In genomic region chr11:62842171-62842717, GRCh38 we compare ENCODE assay signal across 8 cellular contexts. TPM values are rescaled to one million over a fixed set of nuclear protein-coding genes. Genes with fewer than 3 reads are reported as not detected.
DNase-seq lines count a peak whose midpoint lies in the region; ATAC-seq and TF ChIP-seq lines count a peak whose summit lies in the region.

No MANE protein-coding gene starts in this region.

- CTCF ChIA-PET in activated CD4-positive, alpha-beta memory T cell treated with anti-CD3 and anti-CD28 coated beads, Interleukin-2, amount 10 ng/mL, durations not matched to agents 7 days and 5 days (lab: Charles Lee), result interaction anchor here (0.7 to 3.0 kb wide), 6 partner anchors 12 to 56 kb away, joined by 3 to 29 read pairs (median 4); partner anchors contain the start of gene TMEM179B

- H3K27ac Mint-ChIP-seq in activated CD4-positive, alpha-beta memory T cell treated with anti-CD3 and anti-CD28 coated beads, Interleukin-2, amount 10 ng/mL, durations not matched to agents 7 days and 5 days, result no peak overlapping the region
- H3K27ac Mint-ChIP-seq in glutamatergic neuron (ENCODE audit: unreplicated experiment), result no peak overlapping the region

- intact Hi-C loops in psoas muscle (cut with DNase I), result no loop called here

- peaks cover 3% of the 10 kb centered on the region for H3K27me3 Mint-ChIP-seq in activated CD4-positive, alpha-beta memory T cell treated with anti-CD3 and anti-CD28 coated beads, Interleukin-2, amount 10 ng/mL, durations not matched to agents 7 days and 5 days
- H3K27me3 Mint-ChIP-seq in glutamatergic neuron (ENCODE audit: unreplicated experiment), result peaks cover 14% of the 10 kb centered on the region

- no peak for TF ChIP-seq CTCF in glutamatergic neuron (IDR thresholded peaks at IDR 0.05; ENCODE audit: partially characterized antibody, unreplicated experiment)
- TF ChIP-seq CTCF in psoas muscle (IDR thresholded peaks at IDR 0.05), result no peak

- ATAC-seq in psoas muscle (peak in 3 of 4 donors; percentile 5 to 15 (median 10)), HG03457 (IDR thresholded peaks at IDR 0.05; ENCODE audit: unreplicated experiment) (no peak)

- H3K36me3 ChIP-seq in psoas muscle (ENCODE audit: insufficient read depth in 1 of 2, low read depth in 1 of 2), result peaks cover 0 to 8% of the 10 kb centered on the region in 2 donors

- peak overlapping the region; percentile 84 for H3K4me3 ChIP-seq in psoas muscle

- H3K27me3 ChIP-seq in psoas muscle (ENCODE audit: insufficient read depth in 3 of 3, low read length in 2 of 3), result no peaks in the 10 kb centered on the region

- WGBS in psoas muscle, 3 donors, result 5 to 9% (median 5%) methylated on average over 30 of the region's 30 CpGs

- H3K4me1 ChIP-seq in psoas muscle, result peaks cover 12% of the 10 kb centered on the region

- H3K4me3 Mint-ChIP-seq in activated CD4-positive, alpha-beta memory T cell treated with anti-CD3 and anti-CD28 coated beads, Interleukin-2, amount 10 ng/mL, durations not matched to agents 7 days and 5 days, result no peak overlapping the region
- no peak overlapping the region for H3K4me3 Mint-ChIP-seq in glutamatergic neuron (ENCODE audit: unreplicated experiment)

- POLR2A ChIA-PET in activated CD4-positive, alpha-beta memory T cell treated with anti-CD3 and anti-CD28 coated beads, Interleukin-2, amount 10 ng/mL, durations not matched to agents 7 days and 5 days (lab: Charles Lee), result interaction anchor here (0.8 to 10.1 kb wide), 42 partner anchors 10 to 1480 kb away, joined by 3 to 674 read pairs (median 14); partner anchors contain the start of genes AHNAK, B3GAT3, BSCL2 and C11orf98

- no peaks in the 10 kb centered on the region for H3K9me3 ChIP-seq in psoas muscle

- H3K9me3 Mint-ChIP-seq in activated CD4-positive, alpha-beta memory T cell treated with anti-CD3 and anti-CD28 coated beads, Interleukin-2, amount 10 ng/mL, durations not matched to agents 7 days and 5 days, result no peaks in the 10 kb centered on the region
- peaks cover 15% of the 10 kb centered on the region for H3K9me3 Mint-ChIP-seq in glutamatergic neuron (ENCODE audit: unreplicated experiment)

- H3K27ac ChIP-seq in psoas muscle, result peak overlapping the region; percentile 100

- peaks cover 10% of the 10 kb centered on the region for H3K36me3 Mint-ChIP-seq in activated CD4-positive, alpha-beta memory T cell treated with anti-CD3 and anti-CD28 coated beads, Interleukin-2, amount 10 ng/mL, durations not matched to agents 7 days and 5 days (ENCODE audit: low read depth)
- H3K36me3 Mint-ChIP-seq in glutamatergic neuron (ENCODE audit: unreplicated experiment), result no peaks in the 10 kb centered on the region

- H3K4me1 Mint-ChIP-seq in activated CD4-positive, alpha-beta memory T cell treated with anti-CD3 and anti-CD28 coated beads, Interleukin-2, amount 10 ng/mL, durations not matched to agents 7 days and 5 days, result peaks cover 26% of the 10 kb centered on the region
- peaks cover 2% of the 10 kb centered on the region for H3K4me1 Mint-ChIP-seq in glutamatergic neuron (ENCODE audit: low read depth, unreplicated experiment)

- peak; percentile 76 for DNase-seq in activated effector memory CD4-positive, alpha-beta T cell treated with anti-CD3 and anti-CD28 coated beads, Interleukin-2, amount 50 U/mL, for 16 hours
- DNase-seq in activated effector memory CD4-positive, alpha-beta T cell treated with Interleukin-2 at 50 U/mL for 16 hours, result no peak
- DNase-seq in activated CD4-positive, alpha-beta memory T cell treated with anti-CD3 and anti-CD28 coated beads, Interleukin-2, amount 10 ng/mL, durations not matched to agents 7 days and 5 days, result peak; percentile 45
- DNase-seq in glutamatergic neuron, result peak; percentile 38
- peak; percentile 34 to 70 for DNase-seq in psoas muscle
- no peak for DNase-seq in GM19240 (ENCODE audit: insufficient read length, low spot score)
- no peak for DNase-seq in inferior parietal cortex (ENCODE audit: extremely low spot score)

RNA-seq across cellular contexts. Expression of gene WDR74, which starts 2.9 kb away (rescaled TPM):
- 10 to 100 TPM; 46.1 to 48.4 TPM for total RNA-seq in activated CD4-positive, alpha-beta memory T cell treated with anti-CD3 and anti-CD28 coated beads, Interleukin-2, amount 10 ng/mL, durations not matched to agents 7 days and 5 days
- total RNA-seq in glutamatergic neuron (ENCODE audit: unreplicated experiment) (69.0 TPM), psoas muscle (10 to 100 TPM; 32.9 to 74.9 (median 54.2) TPM)
- 100 to 1,000 TPM in 1 of 3 donors, 10 to 100 TPM in 2; 90.1 to 121 (median 92.5) TPM for polyA plus RNA-seq in psoas muscle

RNA-seq across cellular contexts. Expression of gene TEX54, which starts 9.6 kb away (rescaled TPM):
- not detected for total RNA-seq in activated CD4-positive, alpha-beta memory T cell treated with anti-CD3 and anti-CD28 coated beads, Interleukin-2, amount 10 ng/mL, durations not matched to agents 7 days and 5 days
- total RNA-seq in glutamatergic neuron (ENCODE audit: unreplicated experiment), result 1.0 TPM
- not detected for total RNA-seq in psoas muscle
- not detected for polyA plus RNA-seq in psoas muscle

RNA-seq across cellular contexts. Expression of gene STX5, which starts 10.4 kb away (rescaled TPM):
- 10 to 100 TPM; 40.6 to 41.6 TPM for total RNA-seq in activated CD4-positive, alpha-beta memory T cell treated with anti-CD3 and anti-CD28 coated beads, Interleukin-2, amount 10 ng/mL, durations not matched to agents 7 days and 5 days
- total RNA-seq in glutamatergic neuron (ENCODE audit: unreplicated experiment) (40.7 TPM), psoas muscle (10 to 100 TPM; 16.0 to 24.6 (median 20.7) TPM)
- 10 to 100 TPM; 18.2 to 21.1 (median 21.1) TPM for polyA plus RNA-seq in psoas muscle

RNA-seq across cellular contexts. Expression of gene NXF1, which starts 37.0 kb away (rescaled TPM):
- 10 to 100 TPM; 80.3 to 82.4 TPM for total RNA-seq in activated CD4-positive, alpha-beta memory T cell treated with anti-CD3 and anti-CD28 coated beads, Interleukin-2, amount 10 ng/mL, durations not matched to agents 7 days and 5 days
- 104 TPM for total RNA-seq in glutamatergic neuron (ENCODE audit: unreplicated experiment)
- 10 to 100 TPM; 38.3 to 45.4 (median 41.9) TPM for total RNA-seq in psoas muscle
- polyA plus RNA-seq in psoas muscle, result 10 to 100 TPM; 36.3 to 67.0 (median 49.7) TPM

RNA-seq across cellular contexts. Expression of gene SLC3A2, which starts 38.5 kb away (rescaled TPM):
- 100 to 1,000 TPM; 262 to 279 TPM for total RNA-seq in activated CD4-positive, alpha-beta memory T cell treated with anti-CD3 and anti-CD28 coated beads, Interleukin-2, amount 10 ng/mL, durations not matched to agents 7 days and 5 days
- 221 TPM for total RNA-seq in glutamatergic neuron (ENCODE audit: unreplicated experiment)
- total RNA-seq in psoas muscle, result 100 to 1,000 TPM in 3 of 4 donors, 10 to 100 TPM in 1; 62.6 to 187 (median 132) TPM
- polyA plus RNA-seq in psoas muscle, result 100 to 1,000 TPM; 149 to 374 (median 208) TPM

Comparison
In these comparisons a context has a peak if more than half of its experiments do, and no peak if none do; other contexts are left out.
1. DNase-seq: peak in activated effector memory CD4-positive, alpha-beta T cell treated with anti-CD3 and anti-CD28 coated beads, Interleukin-2, amount 50 U/mL, for 16 hours (single experiment), activated CD4-positive, alpha-beta memory T cell treated with anti-CD3 and anti-CD28 coated beads, Interleukin-2, amount 10 ng/mL, durations not matched to agents 7 days and 5 days (single experiment), glutamatergic neuron (single experiment) and psoas muscle (2 of 2); none in activated effector memory CD4-positive, alpha-beta T cell treated with Interleukin-2 at 50 U/mL for 16 hours (single experiment), GM19240 (single experiment) and inferior parietal cortex (single experiment).